11 cellular contexts compared by ENCODE assay signal in genomic region chr15:57861039-57861638, GRCh38.
DNase-seq lines count a peak whose midpoint lies in the region; ATAC-seq and TF ChIP-seq lines count a peak whose summit lies in the region.
"Had no signal": no experiment of that assay in that cellular context is flagged by ENCODE, and none has a peak within 500 bp of the region (broad histone marks: within the 10 kb centered on the region; RNA-seq: fewer than 3 reads in every experiment).

No MANE protein-coding gene starts in this region.

- no peak overlapping the region for H3K27ac ChIP-seq in Panc1 (ENCODE audit: low read length)
- H3K27ac ChIP-seq in liver (ENCODE audit: low read depth in 1 of 2, low read length in 2 of 2): no peak overlapping the region
- no peak overlapping the region for H3K27ac ChIP-seq in upper lobe of left lung
- H3K27ac ChIP-seq: BLaER1 treated with 17β-estradiol and CSF1 and Interleukin-3, amounts not matched to agents 10 nM and 100 nM had no signal

- no peaks in the 10 kb centered on the region for H3K9me3 ChIP-seq in Panc1 (ENCODE audit: control insufficient read depth, insufficient read depth, low read depth, low read length)
- H3K9me3 ChIP-seq in liver (ENCODE audit: control insufficient read depth in 4 of 4, low read length in 3 of 4): no peaks in the 10 kb centered on the region
- no peaks in the 10 kb centered on the region for H3K9me3 ChIP-seq in upper lobe of left lung
- H3K9me3 ChIP-seq: BLaER1 treated with 17β-estradiol and CSF1 and Interleukin-3, amounts not matched to agents 10 nM and 100 nM had no signal

- 14% methylated on average over 6 of the region's 6 CpGs for WGBS in liver
- WGBS in upper lobe of left lung, 2 donors: 19 to 26% methylated on average over 6 of the region's 6 CpGs

- TF ChIP-seq EP300 in upper lobe of left lung (IDR thresholded peaks at IDR 0.05): no peak

- no peak overlapping the region for H3K4me3 Mint-ChIP-seq in chondrocyte (ENCODE audit: unreplicated experiment)
- H3K4me3 Mint-ChIP-seq: activated naive CD8-positive, alpha-beta T cell; stimulated activated naive CD8-positive, alpha-beta T cell treated with anti-CD3 and anti-CD28 coated beads, Interleukin-15, Interleukin-2, amounts not matched to agents 100 ng/mL and 50 ng/mL, for 24 hours had no signal

- peaks cover 19% of the 10 kb centered on the region for H3K27me3 Mint-ChIP-seq in chondrocyte (ENCODE audit: low read depth)

- H3K36me3 Mint-ChIP-seq in chondrocyte (ENCODE audit: low read depth): no peaks in the 10 kb centered on the region
- H3K36me3 Mint-ChIP-seq: activated naive CD8-positive, alpha-beta T cell had no signal

- H3K9ac ChIP-seq in liver (ENCODE audit: low read depth in 1 of 2, low read length in 2 of 2): no peak overlapping the region
- H3K9ac ChIP-seq: BLaER1 treated with 17β-estradiol and CSF1 and Interleukin-3, amounts not matched to agents 10 nM and 100 nM had no signal

- TF ChIP-seq CTCF in Panc1 (IDR thresholded peaks at IDR 0.05): peak; percentile 73; the same call in 1 of the 2 replicates
- TF ChIP-seq CTCF in chondrocyte (IDR thresholded peaks at IDR 0.05): peak; percentile 94
- peak; percentile 78 for TF ChIP-seq CTCF in liver (IDR thresholded peaks at IDR 0.05; ENCODE audit: low read depth, low read length, missing input control)
- TF ChIP-seq CTCF in upper lobe of left lung (IDR thresholded peaks at IDR 0.05): peak; percentile 77 to 85 (median 80)

- TF ChIP-seq POLR2A in upper lobe of left lung (IDR thresholded peaks at IDR 0.05): no peak

- peak; percentile 60; the same call in 1 of the 2 replicates for ATAC-seq in Panc1
- ATAC-seq in upper lobe of left lung (ENCODE audit: low FRiP score in 2 of 2): peak in 1 of 2 donors; percentile 63
- no peak for ATAC-seq in GM19395 (IDR thresholded peaks at IDR 0.05; ENCODE audit: unreplicated experiment)

- no peak overlapping the region for H3K4me3 ChIP-seq in Panc1 (ENCODE audit: low read depth in 2 of 2, low read length in 2 of 2)
- no peak overlapping the region for H3K4me3 ChIP-seq in liver (ENCODE audit: low read depth in 1 of 3, low read length in 3 of 3)
- H3K4me3 ChIP-seq in upper lobe of left lung: no peak overlapping the region
- H3K4me3 ChIP-seq: BLaER1 treated with 17β-estradiol and CSF1 and Interleukin-3, amounts not matched to agents 10 nM and 100 nM had no signal

- H3K27me3 ChIP-seq in Panc1 (ENCODE audit: control insufficient read depth, insufficient read depth, low read length) (peaks cover 6% of the 10 kb centered on the region), liver (ENCODE audit: control insufficient read depth in 4 of 4, insufficient read depth in 4 of 4, low read length in 3 of 4) (peaks cover 0 to 3% (median 0%) of the 10 kb centered on the region in 4 donors), upper lobe of left lung (no peaks in the 10 kb centered on the region)
- H3K27me3 ChIP-seq: BLaER1 treated with 17β-estradiol and CSF1 and Interleukin-3, amounts not matched to agents 10 nM and 100 nM had no signal

- no TSS peak for BruUV-seq in Panc1 (replicated peaks; lab: Mats Ljungman, UMichigan)

- H3K9me3 Mint-ChIP-seq in chondrocyte (ENCODE audit: low read depth): no peaks in the 10 kb centered on the region
- H3K9me3 Mint-ChIP-seq: stimulated activated naive CD8-positive, alpha-beta T cell treated with anti-CD3 and anti-CD28 coated beads, Interleukin-15, Interleukin-2, amounts not matched to agents 100 ng/mL and 50 ng/mL, for 24 hours had no signal

- peaks cover 9% of the 10 kb centered on the region for H3K4me1 Mint-ChIP-seq in chondrocyte (ENCODE audit: low read depth)

- H3K4me1 ChIP-seq in Panc1 (ENCODE audit: control insufficient read depth, insufficient read depth, low read length): no peaks in the 10 kb centered on the region
- no peaks in the 10 kb centered on the region for H3K4me1 ChIP-seq in liver (ENCODE audit: control insufficient read depth in 4 of 4, insufficient read depth in 4 of 4, low read length in 3 of 4)
- H3K4me1 ChIP-seq in upper lobe of left lung: no peaks in the 10 kb centered on the region

- POLR2A ChIA-PET in Panc1 (lab: Charles Lee): no interaction called here

- CTCF ChIA-PET in Panc1 (lab: Charles Lee): interaction anchor here (1.4 to 1.6 kb wide), 3 partner anchors 110 to 210 kb away, joined by 3 to 32 read pairs (median 6); no protein-coding TSS in a partner anchor

- H3K27ac Mint-ChIP-seq in chondrocyte (ENCODE audit: unreplicated experiment): no peak overlapping the region
- H3K27ac Mint-ChIP-seq: activated naive CD8-positive, alpha-beta T cell; stimulated activated naive CD8-positive, alpha-beta T cell treated with anti-CD3 and anti-CD28 coated beads, Interleukin-15, Interleukin-2, amounts not matched to agents 100 ng/mL and 50 ng/mL, for 24 hours had no signal

- intact Hi-C loops in Panc1 (cut with micrococcal nuclease; ENCODE audit: unreplicated experiment): loop anchor here (2.0 to 5.0 kb wide), 2 partner anchors 110 to 299 kb away; no protein-coding TSS in a partner anchor

- peak; percentile 87 to 90 for TF ChIP-seq RAD21 in liver (IDR thresholded peaks at IDR 0.05)

- in situ Hi-C loops in Panc1 (cut with HindIII; ENCODE audit: low pct_unique_long_range_greater_than_20kb, low sequenced_read_pairs): loop anchor here (25.0 kb wide), 1 partner anchor 174 kb away; no protein-coding TSS in a partner anchor

- DNase-seq in NCI-H146 (lab: John Stamatoyannopoulos, UW): peak; percentile 19
- DNase-seq in NCI-H146 treated with DMSO at 0.1 percent for 48 hours (lab: John Stamatoyannopoulos, UW; ENCODE audit: unreplicated experiment): no peak
- peak; percentile 13 for DNase-seq in HuH-7 (ENCODE audit: low spot score)
- peak; percentile 32 for DNase-seq in Panc1 (ENCODE audit: low read depth, low spot score)
- no peak for DNase-seq in chondrocyte (ENCODE audit: low spot score)
- DNase-seq in upper lobe of left lung: no peak

- H3K36me3 ChIP-seq in Panc1 (ENCODE audit: control insufficient read depth, insufficient read depth, low read length) (no peaks in the 10 kb centered on the region), liver (ENCODE audit: control insufficient read depth in 4 of 4, insufficient read depth in 3 of 4, low read depth in 1 of 4, low read length in 3 of 4) (no peaks in the 10 kb centered on the region), upper lobe of left lung (no peaks in the 10 kb centered on the region)
- H3K36me3 ChIP-seq: BLaER1 treated with 17β-estradiol and CSF1 and Interleukin-3, amounts not matched to agents 10 nM and 100 nM had no signal

TF ChIP-seq in liver, 16 proteins besides CTCF, POLR2A, EP300 and RAD21:
- TF ChIP-seq JUND (IDR thresholded peaks at IDR 0.05) (no peak), YY1 (IDR thresholded peaks at IDR 0.05) (no peak), FOXA1 (IDR thresholded peaks at IDR 0.05) (no peak), EGR1 (IDR thresholded peaks at IDR 0.05; ENCODE audit: low read depth in 2 of 2) (no peak), SP1 (IDR thresholded peaks at IDR 0.05) (no peak), HNF4A (conservative IDR thresholded peaks at IDR 0.05) (no peak), HNF4G (IDR thresholded peaks at IDR 0.05) (no peak), RXRA (IDR thresholded peaks at IDR 0.05) (no peak), ATF3 (IDR thresholded peaks at IDR 0.05) (no peak)

Comparison
In these comparisons a context has a peak if more than half of its experiments do, and no peak if none do; other contexts are left out.
1. DNase-seq: peak in NCI-H146 (single experiment), HuH-7 (single experiment) and Panc1 (single experiment); none in NCI-H146 treated with DMSO at 0.1 percent for 48 hours (single experiment), chondrocyte (single experiment) and upper lobe of left lung (0 of 2).
2. Peak in every context shown above with its lines, with median percentiles within 50 percentile points of each other: CTCF ChIP-seq.